8 cellular contexts compared by ENCODE assay signal in the genomic region with DNA sequence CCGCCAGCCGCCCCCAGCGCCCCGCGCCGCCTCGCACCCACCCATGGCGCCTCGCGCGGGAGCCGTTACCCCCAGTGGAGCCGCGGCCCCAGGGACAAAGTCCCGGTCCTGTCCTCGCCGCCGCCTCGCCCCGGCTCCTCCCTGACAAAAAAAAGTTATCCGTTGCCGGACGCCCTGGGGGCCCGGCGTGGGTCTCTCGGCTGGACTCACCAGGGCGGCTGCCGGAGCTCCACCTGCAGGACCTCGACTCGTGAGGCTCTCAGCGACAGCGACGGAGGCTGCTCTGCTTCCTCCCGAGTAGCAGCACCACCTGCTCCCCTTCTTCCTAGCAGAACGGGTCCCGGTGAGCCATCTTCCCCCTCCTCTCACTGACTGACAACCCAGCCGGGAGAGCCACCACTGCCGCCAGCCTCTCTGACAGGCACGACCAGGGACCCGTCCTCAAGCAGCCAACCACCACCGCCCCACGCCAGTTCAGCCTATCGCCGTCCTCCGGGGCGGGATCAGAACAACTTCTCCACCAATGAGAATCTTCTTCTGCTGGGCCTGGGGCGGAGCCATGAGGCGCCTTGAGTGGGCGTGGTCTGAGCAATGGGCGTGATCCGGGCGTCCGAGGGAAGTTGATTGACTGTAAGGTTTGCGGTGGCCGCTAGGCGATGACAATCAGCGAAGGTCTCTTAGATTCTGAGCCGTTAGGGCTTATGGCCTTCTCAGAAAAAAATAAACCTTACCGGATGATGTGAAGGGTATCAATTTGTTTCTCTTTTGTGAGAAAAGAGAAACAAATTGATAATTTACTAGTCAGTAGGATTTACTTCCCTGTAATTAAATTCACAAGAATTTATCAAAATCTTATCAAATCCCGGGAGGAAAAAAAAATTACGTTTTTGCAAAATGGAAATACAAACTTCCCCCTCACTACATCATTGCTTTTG. TPM values are rescaled to one million over a fixed set of nuclear protein-coding genes. Genes with fewer than 3 reads are reported as not detected.
DNase-seq lines count a peak whose midpoint lies in the region; ATAC-seq and TF ChIP-seq lines count a peak whose summit lies in the region.

TSS of gene HYCC1 (minus strand) at position 416 of the 935 bp plus-strand sequence. CDS start 23,019 bp downstream, outside the sequence.

- no peak within 1 kb of the TSS for H3K4me3 Mint-ChIP-seq in activated T-cell treated with anti-CD3 and anti-CD28 coated beads, Interleukin-2, amount 50 U/mL, for 24 hours

- H3K9me2 ChIP-seq in PC-9 (ENCODE audit: insufficient read depth): no peaks in the 10 kb centered on the region

- peak; percentile 96 for ATAC-seq in GM21717 (IDR thresholded peaks at IDR 0.05; ENCODE audit: unreplicated experiment)

- no TSS peak for BruUV-seq in PC-9 (replicated peaks; lab: Mats Ljungman, UMichigan)

- H3K27me3 Mint-ChIP-seq in activated T-cell treated with anti-CD3 and anti-CD28 coated beads, Interleukin-2, amount 50 U/mL, for 24 hours: no peaks in the 10 kb centered on the region

- TF ChIP-seq CTCF in PC-9 (conservative IDR thresholded peaks at IDR 0.05): peak; percentile 68

- in situ Hi-C loops in KBM-7 (cut with MboI; ENCODE audit: low pct_unique_long_range_greater_than_20kb, low sequenced_read_pairs): no loop called here

- H3K27ac ChIP-seq in PC-9 (no peak within 1 kb of the TSS), esophagus (ENCODE audit: low read depth in 2 of 2, low read length in 1 of 2) (peak within 1 kb of the TSS; percentile 66 to 78), muscle layer of colon (ENCODE audit: low read depth, low read length) (peak within 1 kb of the TSS; percentile 62)

- H3K36me3 ChIP-seq in PC-9 (ENCODE audit: low read depth) (no peaks in the 10 kb centered on the region), esophagus (ENCODE audit: control insufficient read depth in 2 of 2, insufficient read depth in 2 of 2, low read length in 1 of 2) (no peaks in the 10 kb centered on the region), muscle layer of colon (ENCODE audit: insufficient read depth, low read length) (no peaks in the 10 kb centered on the region)

- peak within 1 kb of the TSS; percentile 80 for H3K4me2 ChIP-seq in PC-9

- intact Hi-C loops in PC-9 (cut with micrococcal nuclease; ENCODE audit: unreplicated experiment): loop anchor here (1.0 to 5.0 kb wide), 5 partner anchors 93 to 452 kb away; partner anchors contain the start of genes KLHL7 and TOMM7

- H3K27ac Mint-ChIP-seq in activated T-cell treated with anti-CD3 and anti-CD28 coated beads, Interleukin-2, amount 50 U/mL, for 24 hours: peak within 1 kb of the TSS; percentile 94

- peaks cover 25% of the 10 kb centered on the region for H3K4me1 Mint-ChIP-seq in activated T-cell treated with anti-CD3 and anti-CD28 coated beads, Interleukin-2, amount 50 U/mL, for 24 hours (ENCODE audit: low read depth)

- CTCF ChIA-PET in PC-9 (lab: Charles Lee): interaction anchor here (0.7 kb wide), 1 partner anchor 154 kb away, joined by 3 read pairs; no protein-coding TSS in a partner anchor

- no peaks in the 10 kb centered on the region for H3K9me3 Mint-ChIP-seq in activated T-cell treated with anti-CD3 and anti-CD28 coated beads, Interleukin-2, amount 50 U/mL, for 24 hours

- peak within 1 kb of the TSS; percentile 94 for H2AFZ ChIP-seq in PC-9

- POLR2A ChIA-PET in PC-9 (lab: Charles Lee; ENCODE audit: unreplicated experiment): interaction anchor here (0.6 kb wide), 1 partner anchor 43 kb away, joined by 3 read pairs; no protein-coding TSS in a partner anchor

- 2% methylated on average over 61 of the region's 61 CpGs for WGBS in esophagus, 2 donors

- H3K4me1 ChIP-seq in PC-9 (replicated peaks; ENCODE audit: insufficient read depth): peaks cover 11% of the 10 kb centered on the region
- H3K4me1 ChIP-seq in esophagus (ENCODE audit: control insufficient read depth in 2 of 2, insufficient read depth in 2 of 2, low read length in 1 of 2): no peaks in the 10 kb centered on the region
- peaks cover 18% of the 10 kb centered on the region for H3K4me1 ChIP-seq in muscle layer of colon (ENCODE audit: insufficient read depth, low read length)

- no peaks in the 10 kb centered on the region for H3K27me3 ChIP-seq in PC-9 (ENCODE audit: insufficient read depth, low read depth)
- no peaks in the 10 kb centered on the region for H3K27me3 ChIP-seq in esophagus (ENCODE audit: control insufficient read depth in 1 of 2, insufficient read depth in 2 of 2, low read length in 2 of 2)
- no peaks in the 10 kb centered on the region for H3K27me3 ChIP-seq in muscle layer of colon (ENCODE audit: control insufficient read depth in 1 of 2, insufficient read depth in 2 of 2, low read length in 2 of 2)

- H3K36me3 Mint-ChIP-seq in activated T-cell treated with anti-CD3 and anti-CD28 coated beads, Interleukin-2, amount 50 U/mL, for 24 hours (ENCODE audit: low read depth): peaks cover 4% of the 10 kb centered on the region

- peak; percentile 55 for DNase-seq in DMS79 (lab: John Stamatoyannopoulos, UW)
- DNase-seq in KBM-7: peak; percentile 99
- peak; percentile 98 to 100 for DNase-seq in PC-9
- peak; percentile 99 for DNase-seq in activated T-cell treated with anti-CD3 and anti-CD28 coated beads, Interleukin-2, amount 50 U/mL, for 24 hours
- peak; percentile 96 for DNase-seq in stimulated activated CD8-positive, alpha-beta memory T cell treated with anti-CD3 and anti-CD28 coated beads, Interleukin-7, amount 100 ng/mL, for 24 hours (ENCODE audit: low read depth)

- no peaks in the 10 kb centered on the region for H4K20me1 ChIP-seq in PC-9 (ENCODE audit: insufficient read depth)

- H3K4me3 ChIP-seq in PC-9 (peak within 1 kb of the TSS; percentile 58), esophagus (ENCODE audit: low read depth in 1 of 2, low read length in 2 of 2) (peak within 1 kb of the TSS; percentile 70 to 76), muscle layer of colon (ENCODE audit: low read depth in 1 of 2, low read length in 2 of 2) (peak within 1 kb of the TSS; percentile 67 to 77)

- H3F3A ChIP-seq in PC-9 (ENCODE audit: insufficient read depth, low read depth): no peaks in the 10 kb centered on the region

- H3K9ac ChIP-seq in muscle layer of colon (ENCODE audit: low read length): peak within 1 kb of the TSS; percentile 15

- H3K9me3 ChIP-seq in PC-9 (ENCODE audit: insufficient read depth, low read depth): no peaks in the 10 kb centered on the region
- no peaks in the 10 kb centered on the region for H3K9me3 ChIP-seq in esophagus (ENCODE audit: control insufficient read depth in 2 of 2, insufficient read depth in 1 of 2, low read depth in 1 of 2, low read length in 1 of 2)
- H3K9me3 ChIP-seq in muscle layer of colon (ENCODE audit: low read length): no peaks in the 10 kb centered on the region

- peaks cover 12% of the 10 kb centered on the region; the same call in 1 of the 2 replicates for H3K79me2 ChIP-seq in PC-9 (ENCODE audit: low read depth)

RNA-seq across cellular contexts. Expression of gene HYCC1, which starts in this region (rescaled TPM):
- total RNA-seq in PC-9 (2021): 25.1 and 28.2 TPM in 2 replicates
- 10 to 100 TPM in 1 of 2 donors, 1 to 10 TPM in 1; 7.8 to 11.7 TPM for polyA plus RNA-seq in esophagus
